In the genomic region with DNA sequence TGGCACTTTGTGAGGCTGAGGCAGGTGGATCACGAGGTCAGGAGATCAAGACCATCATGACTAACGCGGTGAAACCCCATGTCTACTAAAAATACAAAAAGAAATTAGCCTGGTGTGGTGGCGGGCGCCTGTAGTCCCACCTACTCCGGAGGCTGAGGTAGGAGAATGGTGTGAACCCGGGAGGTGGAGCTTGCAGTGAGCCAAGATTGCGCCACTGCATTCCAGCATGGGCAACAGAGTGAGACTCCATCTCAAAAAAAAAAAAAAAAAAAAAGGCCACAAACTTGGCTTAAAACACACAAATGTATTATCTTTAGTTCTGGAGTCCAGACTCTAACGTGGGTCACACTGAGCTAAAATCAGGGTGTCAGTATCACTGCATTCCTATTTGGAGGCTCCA, we compare ENCODE assay signal across 7 cellular contexts. TPM values are rescaled to one million over a fixed set of nuclear protein-coding genes. Genes with fewer than 3 reads are reported as not detected.
DNase-seq lines count a peak whose midpoint lies in the region; ATAC-seq, FAIRE-seq and TF ChIP-seq lines count a peak whose summit lies in the region.
"Not testable (repeated sequence)": the region's sequence is repeated elsewhere in the genome, so short reads cannot be mapped to it uniquely, and the experiment has no call there.
"Had no signal": no experiment of that assay in that cellular context is flagged by ENCODE, and none has a peak within 500 bp of the region (broad histone marks: within the 10 kb centered on the region; RNA-seq: fewer than 3 reads in every experiment).

No MANE protein-coding gene starts in this region.

- not testable (repeated sequence) for FAIRE-seq in HepG2 (lab: Jason Lieb, UNC)

- ATAC-seq in CD4-positive, CD25-positive, alpha-beta regulatory T cell (ENCODE audit: low read depth in 2 of 2); activated naive CD8-positive, alpha-beta T cell treated with anti-CD3 and anti-CD28 coated beads, Interleukin-2, amount 50 U/mL, for 24 hours; HepG2: not testable (repeated sequence)

- BruUV-seq in HepG2 (replicated peaks; lab: Mats Ljungman, UMichigan), result not testable (repeated sequence)

- POLR2A ChIA-PET in HepG2 (lab: Yijun Ruan, JAX), result interaction anchor here (0.6 to 1.8 kb wide), 10 partner anchors 21 to 144 kb away, joined by 3 to 7 read pairs (median 4); partner anchors contain the start of genes NTHL1, RPS2, TRAF7 and TSC2

- H3K9ac ChIP-seq in HepG2 (ENCODE audit: insufficient read depth, low read depth, low read length), result not testable (repeated sequence)

- peak overlapping the region in 2 of 3 donors; percentile 5 to 25 for H3K27ac Mint-ChIP-seq in CD4-positive, CD25-positive, alpha-beta regulatory T cell
- not testable (repeated sequence) for H3K27ac Mint-ChIP-seq in activated T-cell treated with anti-CD3 and anti-CD28 coated beads, Interleukin-2, amount 50 U/mL, for 24 hours; activated naive CD8-positive, alpha-beta T cell treated with anti-CD3 and anti-CD28 coated beads, Interleukin-2, amount 50 U/mL, for 24 hours

- in situ Hi-C loops in HepG2 (cut with HindIII; ENCODE audit: extremely low pct_ligation_motif_present, low pct_unique_long_range_greater_than_20kb), result not testable (repeated sequence)

- WGBS in HepG2 (ENCODE audit: low lambda C conversion rate), result 37% methylated on average over 9 of the region's 9 CpGs

- peaks cover 33% of the 10 kb centered on the region for H3K4me1 ChIP-seq in CD4-positive, CD25-positive, alpha-beta regulatory T cell (ENCODE audit: control insufficient read depth, insufficient read depth, low read length, poor library complexity, severe bottlenecking)
- H3K4me1 ChIP-seq in HepG2 (ENCODE audit: insufficient read depth, low read length), result peaks cover 72% of the 10 kb centered on the region

- not testable (repeated sequence) for H3K9me3 Mint-ChIP-seq in CD4-positive, CD25-positive, alpha-beta regulatory T cell; activated T-cell treated with anti-CD3 and anti-CD28 coated beads, Interleukin-2, amount 50 U/mL, for 24 hours; activated naive CD8-positive, alpha-beta T cell treated with anti-CD3 and anti-CD28 coated beads, Interleukin-2, amount 50 U/mL, for 24 hours

- H4K20me1 ChIP-seq in HepG2 (ENCODE audit: insufficient read depth, low read length), result peaks cover 13% of the 10 kb centered on the region; the same call in 1 of the 2 replicates

- H3K4me3 Mint-ChIP-seq in CD4-positive, CD25-positive, alpha-beta regulatory T cell, result peak overlapping the region in 2 of 4 donors; percentile 39 to 93
- H3K4me3 Mint-ChIP-seq in activated T-cell treated with anti-CD3 and anti-CD28 coated beads, Interleukin-2, amount 50 U/mL, for 24 hours, result peak overlapping the region; percentile 35
- H3K4me3 Mint-ChIP-seq in activated naive CD8-positive, alpha-beta T cell treated with anti-CD3 and anti-CD28 coated beads, Interleukin-2, amount 50 U/mL, for 24 hours, result peak overlapping the region; percentile 29

- not testable (repeated sequence) for DNase-seq in CD4-positive, CD25-positive, alpha-beta regulatory T cell; activated T-cell treated with anti-CD3 and anti-CD28 coated beads, Interleukin-2, amount 50 U/mL, for 24 hours; activated naive CD8-positive, alpha-beta T cell treated with anti-CD3 and anti-CD28 coated beads, Interleukin-2, amount 50 U/mL, for 24 hours; HepG2 (ENCODE audit: low spot score)

- not testable (repeated sequence) for TF ChIP-seq RAD21 in Ishikawa (IDR thresholded peaks at IDR 0.05; ENCODE audit: low read depth); HepG2 (CRISPR knock-in tag; IDR thresholded peaks at IDR 0.05)

- H3K27me3 Mint-ChIP-seq in CD4-positive, CD25-positive, alpha-beta regulatory T cell; activated T-cell treated with anti-CD3 and anti-CD28 coated beads, Interleukin-2, amount 50 U/mL, for 24 hours; activated naive CD8-positive, alpha-beta T cell treated with anti-CD3 and anti-CD28 coated beads, Interleukin-2, amount 50 U/mL, for 24 hours: not testable (repeated sequence)

- intact Hi-C loops in HepG2 (cut with micrococcal nuclease; ENCODE audit: unreplicated experiment), result not testable (repeated sequence)

- not testable (repeated sequence) for TF ChIP-seq POLR2A in HepG2 (IDR thresholded peaks at IDR 0.05; ENCODE audit: insufficient read depth in 1 of 2, low read depth in 2 of 2, low read length in 2 of 2)

- not testable (repeated sequence) for H3K4me3 ChIP-seq in CD4-positive, CD25-positive, alpha-beta regulatory T cell (ENCODE audit: low read depth, low read length); HepG2 (replicated peaks in 1 of 3; ENCODE audit: insufficient read depth in 1 of 3, low read depth in 2 of 3, low read length in 3 of 3)

- not testable (repeated sequence) for H3K36me3 Mint-ChIP-seq in CD4-positive, CD25-positive, alpha-beta regulatory T cell
- peaks cover 31% of the 10 kb centered on the region for H3K36me3 Mint-ChIP-seq in activated T-cell treated with anti-CD3 and anti-CD28 coated beads, Interleukin-2, amount 50 U/mL, for 24 hours (ENCODE audit: low read depth)
- H3K36me3 Mint-ChIP-seq in activated naive CD8-positive, alpha-beta T cell treated with anti-CD3 and anti-CD28 coated beads, Interleukin-2, amount 50 U/mL, for 24 hours (ENCODE audit: low read depth), result peaks cover 19% of the 10 kb centered on the region

- CTCF ChIA-PET in HepG2 (lab: Yijun Ruan, JAX; ENCODE audit: low intra/inter-chr PET ratio, low total read pairs), result not testable (repeated sequence)

- peak overlapping the region; percentile 27; the same call in 1 of the 2 replicates for H3K4me2 ChIP-seq in HepG2 (ENCODE audit: low read depth, low read length)

- not testable (repeated sequence) for TF ChIP-seq EP300 in Ishikawa (IDR thresholded peaks at IDR 0.05; ENCODE audit: borderline replicate concordance); HepG2 (IDR thresholded peaks at IDR 0.05; ENCODE audit: low read depth in 2 of 2, low read length in 2 of 2); HepG2 (CRISPR knock-in tag; IDR thresholded peaks at IDR 0.05; ENCODE audit: borderline replicate concordance)

- not testable (repeated sequence) for H3K36me3 ChIP-seq in CD4-positive, CD25-positive, alpha-beta regulatory T cell (ENCODE audit: control insufficient read depth, insufficient read depth, low read length); HepG2 (replicated peaks in 1 of 2; ENCODE audit: control insufficient read depth in 1 of 2, insufficient read depth in 2 of 2, low read length in 2 of 2)

- H3K27ac ChIP-seq in CD4-positive, CD25-positive, alpha-beta regulatory T cell (ENCODE audit: insufficient read depth, low read length, poor library complexity, severe bottlenecking), result not testable (repeated sequence)
- H3K27ac ChIP-seq in HepG2 (ENCODE audit: extremely low read length, insufficient read depth, low read length), result peak overlapping the region; percentile 24

- peaks cover 34% of the 10 kb centered on the region for H3K79me2 ChIP-seq in HepG2 (ENCODE audit: insufficient read depth, low read length)

- not testable (repeated sequence) for H3K27me3 ChIP-seq in CD4-positive, CD25-positive, alpha-beta regulatory T cell (ENCODE audit: control insufficient read depth, insufficient read depth, low read length); HepG2 (ENCODE audit: control insufficient read depth in 1 of 2, insufficient read depth in 2 of 2, low read length in 2 of 2)

- not testable (repeated sequence) for TF ChIP-seq CTCF in HepG2 (CRISPR knock-in tag; IDR thresholded peaks at IDR 0.05)

- not testable (repeated sequence) for H3K9me3 ChIP-seq in CD4-positive, CD25-positive, alpha-beta regulatory T cell (ENCODE audit: control insufficient read depth in 2 of 2, low read length in 2 of 2); HepG2 (ENCODE audit: low read length)

- peaks cover 0 to 29% (median 15%) of the 10 kb centered on the region in 4 donors for H3K4me1 Mint-ChIP-seq in CD4-positive, CD25-positive, alpha-beta regulatory T cell
- H3K4me1 Mint-ChIP-seq in activated T-cell treated with anti-CD3 and anti-CD28 coated beads, Interleukin-2, amount 50 U/mL, for 24 hours (ENCODE audit: low read depth), result peaks cover 28% of the 10 kb centered on the region
- H3K4me1 Mint-ChIP-seq in activated naive CD8-positive, alpha-beta T cell treated with anti-CD3 and anti-CD28 coated beads, Interleukin-2, amount 50 U/mL, for 24 hours, result peaks cover 29% of the 10 kb centered on the region

- H2AFZ ChIP-seq in HepG2 (ENCODE audit: low read length), result not testable (repeated sequence)

RNA-seq across cellular contexts. Expression of gene ZNF598, which starts 2.1 kb away (rescaled TPM):
- 48.2 TPM for total RNA-seq in CD4-positive, CD25-positive, alpha-beta regulatory T cell
- polyA plus RNA-seq in CD4-positive, CD25-positive, alpha-beta regulatory T cell, result 1 to 10 TPM; 1.8 to 3.1 (median 2.9) TPM
- 9.5 and 13.5 TPM in 2 replicates for total RNA-seq in HepG2 (2016; rRNA removed; fragmentation: Illumina TruSeq; extraction: Trizol)
- total RNA-seq in HepG2 (2016; cell fraction: cytosol; rRNA removed; fragmentation: Illumina TruSeq; extraction: Trizol; ENCODE audit: low read depth), result 7.8 and 8.6 TPM in 2 replicates
- total RNA-seq in HepG2 (2016; cell fraction: insoluble cytoplasmic fraction; rRNA removed; fragmentation: Illumina TruSeq; extraction: Trizol), result 6.1 and 14.0 TPM in 2 replicates
- 8.0 and 9.4 TPM in 2 replicates for total RNA-seq in HepG2 (2016; cell fraction: membrane; rRNA removed; fragmentation: Illumina TruSeq; extraction: Trizol)
- total RNA-seq in HepG2 (2016; cell fraction: nucleus; rRNA removed; fragmentation: Illumina TruSeq; extraction: Trizol), result 15.2 and 16.0 TPM in 2 replicates
- 14.2 and 17.6 TPM in 2 replicates for polyA plus RNA-seq in HepG2 (2011; rRNA removed)
- polyA plus RNA-seq in HepG2 (2011; cell fraction: cytosol; rRNA removed), result 10.9 and 19.8 TPM in 2 replicates
- 80.6 and 103 TPM in 2 replicates for polyA plus RNA-seq in HepG2 (2011; cell fraction: nucleus; rRNA removed)
- 6.9 and 11.3 TPM in 2 replicates for polyA plus RNA-seq in HepG2 (2012)
- 4.2 and 5.0 TPM in 2 replicates for polyA plus RNA-seq in HepG2 (2016; cell fraction: cytosol; fragmentation: Illumina TruSeq; extraction: Trizol; ENCODE audit: low read depth)
- polyA plus RNA-seq in HepG2 (2016; cell fraction: insoluble cytoplasmic fraction; fragmentation: Illumina TruSeq; extraction: Trizol; ENCODE audit: low read depth), result 14.5 and 15.5 TPM in 2 replicates
- polyA plus RNA-seq in HepG2 (2016; cell fraction: membrane; fragmentation: Illumina TruSeq; extraction: Trizol; ENCODE audit: low read depth), result 8.5 and 11.6 TPM in 2 replicates
- polyA plus RNA-seq in HepG2 (2016; cell fraction: nucleus; fragmentation: Illumina TruSeq; extraction: Trizol; ENCODE audit: insufficient read depth, low read depth), result 58.7 and 59.3 TPM in 2 replicates
- polyA minus RNA-seq in HepG2 (2011; rRNA and poly(A)+ RNA removed; ENCODE audit: low replicate concordance), result 25.2 and 28.9 TPM in 2 replicates
- 12.5 and 18.7 TPM in 2 replicates for polyA minus RNA-seq in HepG2 (2011; cell fraction: cytosol; rRNA and poly(A)+ RNA removed)
- polyA minus RNA-seq in HepG2 (2011; cell fraction: nucleus; rRNA and poly(A)+ RNA removed), result 12.6 and 18.4 TPM in 2 replicates

RNA-seq across cellular contexts. Expression of gene NPW, which starts 7.9 kb away (rescaled TPM):
- not detected for total RNA-seq in CD4-positive, CD25-positive, alpha-beta regulatory T cell
- polyA plus RNA-seq in CD4-positive, CD25-positive, alpha-beta regulatory T cell, result not detected
- 0.97 TPM in 1 of 2 replicates, not detected in the other for total RNA-seq in HepG2 (2016; rRNA removed; fragmentation: Illumina TruSeq; extraction: Trizol)
- 1.1 and 2.6 TPM in 2 replicates for total RNA-seq in HepG2 (2016; cell fraction: cytosol; rRNA removed; fragmentation: Illumina TruSeq; extraction: Trizol; ENCODE audit: low read depth)
- total RNA-seq in HepG2 (2016; cell fraction: insoluble cytoplasmic fraction; rRNA removed; fragmentation: Illumina TruSeq; extraction: Trizol), result 0.87 TPM in 1 of 2 replicates, not detected in the other
- total RNA-seq in HepG2 (2016; cell fraction: membrane; rRNA removed; fragmentation: Illumina TruSeq; extraction: Trizol), result 0.71 and 0.79 TPM in 2 replicates
- not detected in 2 replicates for total RNA-seq in HepG2 (2016; cell fraction: nucleus; rRNA removed; fragmentation: Illumina TruSeq; extraction: Trizol)
- 0.24 and 0.25 TPM in 2 replicates for polyA plus RNA-seq in HepG2 (2011; rRNA removed)
- 0.50 and 0.85 TPM in 2 replicates for polyA plus RNA-seq in HepG2 (2011; cell fraction: cytosol; rRNA removed)
- 1.1 and 1.2 TPM in 2 replicates for polyA plus RNA-seq in HepG2 (2011; cell fraction: nucleus; rRNA removed)
- polyA plus RNA-seq in HepG2 (2012), result 0.82 and 1.4 TPM in 2 replicates
- 0.87 and 1.2 TPM in 2 replicates for polyA plus RNA-seq in HepG2 (2016; cell fraction: cytosol; fragmentation: Illumina TruSeq; extraction: Trizol; ENCODE audit: low read depth)
- polyA plus RNA-seq in HepG2 (2016; cell fraction: insoluble cytoplasmic fraction; fragmentation: Illumina TruSeq; extraction: Trizol; ENCODE audit: low read depth), result 0.61 and 0.63 TPM in 2 replicates
- 0.42 and 0.81 TPM in 2 replicates for polyA plus RNA-seq in HepG2 (2016; cell fraction: membrane; fragmentation: Illumina TruSeq; extraction: Trizol; ENCODE audit: low read depth)
- polyA plus RNA-seq in HepG2 (2016; cell fraction: nucleus; fragmentation: Illumina TruSeq; extraction: Trizol; ENCODE audit: insufficient read depth, low read depth), result 0.85 and 2.0 TPM in 2 replicates
- polyA minus RNA-seq in HepG2 (2011; rRNA and poly(A)+ RNA removed; ENCODE audit: low replicate concordance), result 0.21 TPM in 1 of 2 replicates, not detected in the other
- 3.4 TPM in 1 of 2 replicates, not detected in the other for polyA minus RNA-seq in HepG2 (2011; cell fraction: cytosol; rRNA and poly(A)+ RNA removed)
- polyA minus RNA-seq in HepG2 (2011; cell fraction: nucleus; rRNA and poly(A)+ RNA removed), result 0.50 TPM in 1 of 2 replicates, not detected in the other
- total RNA-seq: GM23248 had no signal
- polyA plus RNA-seq: CD8-positive, alpha-beta memory T cell had no signal

RNA-seq across cellular contexts. Expression of gene NHERF2, which starts 15.0 kb away (rescaled TPM):
- 1.5 TPM for total RNA-seq in CD4-positive, CD25-positive, alpha-beta regulatory T cell
- polyA plus RNA-seq in CD4-positive, CD25-positive, alpha-beta regulatory T cell, result under 1 TPM; 0.09 to 0.86 (median 0.21) TPM
- total RNA-seq in HepG2 (2016; rRNA removed; fragmentation: Illumina TruSeq; extraction: Trizol), result 15.8 and 23.7 TPM in 2 replicates
- 17.2 and 21.7 TPM in 2 replicates for total RNA-seq in HepG2 (2016; cell fraction: cytosol; rRNA removed; fragmentation: Illumina TruSeq; extraction: Trizol; ENCODE audit: low read depth)
- total RNA-seq in HepG2 (2016; cell fraction: insoluble cytoplasmic fraction; rRNA removed; fragmentation: Illumina TruSeq; extraction: Trizol), result 14.8 and 26.0 TPM in 2 replicates
- total RNA-seq in HepG2 (2016; cell fraction: membrane; rRNA removed; fragmentation: Illumina TruSeq; extraction: Trizol), result 42.5 and 44.6 TPM in 2 replicates
- 14.4 and 15.0 TPM in 2 replicates for total RNA-seq in HepG2 (2016; cell fraction: nucleus; rRNA removed; fragmentation: Illumina TruSeq; extraction: Trizol)
- 39.3 and 47.2 TPM in 2 replicates for polyA plus RNA-seq in HepG2 (2011; rRNA removed)
- polyA plus RNA-seq in HepG2 (2011; cell fraction: cytosol; rRNA removed), result 28.8 and 54.4 TPM in 2 replicates
- polyA plus RNA-seq in HepG2 (2011; cell fraction: nucleus; rRNA removed), result 94.7 and 105 TPM in 2 replicates
- 25.8 and 38.7 TPM in 2 replicates for polyA plus RNA-seq in HepG2 (2012)
- polyA plus RNA-seq in HepG2 (2016; cell fraction: cytosol; fragmentation: Illumina TruSeq; extraction: Trizol; ENCODE audit: low read depth), result 54.0 and 63.1 TPM in 2 replicates
- polyA plus RNA-seq in HepG2 (2016; cell fraction: insoluble cytoplasmic fraction; fragmentation: Illumina TruSeq; extraction: Trizol; ENCODE audit: low read depth), result 37.8 and 52.2 TPM in 2 replicates
- 72.6 and 84.9 TPM in 2 replicates for polyA plus RNA-seq in HepG2 (2016; cell fraction: membrane; fragmentation: Illumina TruSeq; extraction: Trizol; ENCODE audit: low read depth)
- polyA plus RNA-seq in HepG2 (2016; cell fraction: nucleus; fragmentation: Illumina TruSeq; extraction: Trizol; ENCODE audit: insufficient read depth, low read depth), result 53.4 and 59.6 TPM in 2 replicates
- polyA minus RNA-seq in HepG2 (2011; rRNA and poly(A)+ RNA removed; ENCODE audit: low replicate concordance), result 6.8 and 36.4 TPM in 2 replicates
- 24.4 and 28.2 TPM in 2 replicates for polyA minus RNA-seq in HepG2 (2011; cell fraction: cytosol; rRNA and poly(A)+ RNA removed)
- 13.3 and 13.8 TPM in 2 replicates for polyA minus RNA-seq in HepG2 (2011; cell fraction: nucleus; rRNA and poly(A)+ RNA removed)

RNA-seq across cellular contexts. Expression of gene SYNGR3, which starts 22.0 kb away (rescaled TPM):
- total RNA-seq in CD4-positive, CD25-positive, alpha-beta regulatory T cell, result 3.2 TPM
- 1 to 10 TPM in 2 of 4 donors, under 1 TPM in 1, not detected in 1; 0.82 to 1.8 (median 1.1) TPM for polyA plus RNA-seq in CD4-positive, CD25-positive, alpha-beta regulatory T cell
- total RNA-seq in HepG2 (2016; rRNA removed; fragmentation: Illumina TruSeq; extraction: Trizol), result 0.58 and 0.97 TPM in 2 replicates
- 1.1 and 1.2 TPM in 2 replicates for total RNA-seq in HepG2 (2016; cell fraction: cytosol; rRNA removed; fragmentation: Illumina TruSeq; extraction: Trizol; ENCODE audit: low read depth)
- total RNA-seq in HepG2 (2016; cell fraction: insoluble cytoplasmic fraction; rRNA removed; fragmentation: Illumina TruSeq; extraction: Trizol), result 0.43 and 1.1 TPM in 2 replicates
- total RNA-seq in HepG2 (2016; cell fraction: membrane; rRNA removed; fragmentation: Illumina TruSeq; extraction: Trizol), result 1.5 and 2.1 TPM in 2 replicates
- 0.84 and 0.85 TPM in 2 replicates for total RNA-seq in HepG2 (2016; cell fraction: nucleus; rRNA removed; fragmentation: Illumina TruSeq; extraction: Trizol)
- 5.7 and 7.4 TPM in 2 replicates for polyA plus RNA-seq in HepG2 (2011; rRNA removed)
- polyA plus RNA-seq in HepG2 (2011; cell fraction: cytosol; rRNA removed), result 4.4 and 4.8 TPM in 2 replicates
- polyA plus RNA-seq in HepG2 (2011; cell fraction: nucleus; rRNA removed), result 10.2 and 11.3 TPM in 2 replicates
- polyA plus RNA-seq in HepG2 (2012), result 2.5 and 5.3 TPM in 2 replicates
- 1.00 and 1.2 TPM in 2 replicates for polyA plus RNA-seq in HepG2 (2016; cell fraction: cytosol; fragmentation: Illumina TruSeq; extraction: Trizol; ENCODE audit: low read depth)
- polyA plus RNA-seq in HepG2 (2016; cell fraction: insoluble cytoplasmic fraction; fragmentation: Illumina TruSeq; extraction: Trizol; ENCODE audit: low read depth), result 0.64 and 0.72 TPM in 2 replicates
- 1.2 and 1.4 TPM in 2 replicates for polyA plus RNA-seq in HepG2 (2016; cell fraction: membrane; fragmentation: Illumina TruSeq; extraction: Trizol; ENCODE audit: low read depth)
- 1.1 and 1.4 TPM in 2 replicates for polyA plus RNA-seq in HepG2 (2016; cell fraction: nucleus; fragmentation: Illumina TruSeq; extraction: Trizol; ENCODE audit: insufficient read depth, low read depth)
- 6.2 and 7.1 TPM in 2 replicates for polyA minus RNA-seq in HepG2 (2011; rRNA and poly(A)+ RNA removed; ENCODE audit: low replicate concordance)
- polyA minus RNA-seq in HepG2 (2011; cell fraction: cytosol; rRNA and poly(A)+ RNA removed), result 4.1 and 4.4 TPM in 2 replicates
- 1.3 and 2.1 TPM in 2 replicates for polyA minus RNA-seq in HepG2 (2011; cell fraction: nucleus; rRNA and poly(A)+ RNA removed)

RNA-seq across cellular contexts. Expression of gene GFER, which starts 27.7 kb away (rescaled TPM):
- 18.4 TPM for total RNA-seq in CD4-positive, CD25-positive, alpha-beta regulatory T cell
- 10 to 100 TPM; 30.5 to 45.5 (median 36.5) TPM for polyA plus RNA-seq in CD4-positive, CD25-positive, alpha-beta regulatory T cell
- total RNA-seq in HepG2 (2016; rRNA removed; fragmentation: Illumina TruSeq; extraction: Trizol), result 68.3 and 71.7 TPM in 2 replicates
- 42.3 and 42.4 TPM in 2 replicates for total RNA-seq in HepG2 (2016; cell fraction: cytosol; rRNA removed; fragmentation: Illumina TruSeq; extraction: Trizol; ENCODE audit: low read depth)
- 71.7 and 77.6 TPM in 2 replicates for total RNA-seq in HepG2 (2016; cell fraction: insoluble cytoplasmic fraction; rRNA removed; fragmentation: Illumina TruSeq; extraction: Trizol)
- 45.9 and 49.4 TPM in 2 replicates for total RNA-seq in HepG2 (2016; cell fraction: membrane; rRNA removed; fragmentation: Illumina TruSeq; extraction: Trizol)
- 27.4 and 40.1 TPM in 2 replicates for total RNA-seq in HepG2 (2016; cell fraction: nucleus; rRNA removed; fragmentation: Illumina TruSeq; extraction: Trizol)
- 28.6 and 35.9 TPM in 2 replicates for polyA plus RNA-seq in HepG2 (2011; rRNA removed)
- polyA plus RNA-seq in HepG2 (2011; cell fraction: cytosol; rRNA removed), result 25.2 and 31.0 TPM in 2 replicates
- polyA plus RNA-seq in HepG2 (2011; cell fraction: nucleus; rRNA removed), result 27.0 and 27.5 TPM in 2 replicates
- polyA plus RNA-seq in HepG2 (2012), result 28.9 and 37.4 TPM in 2 replicates
- 55.8 and 56.5 TPM in 2 replicates for polyA plus RNA-seq in HepG2 (2016; cell fraction: cytosol; fragmentation: Illumina TruSeq; extraction: Trizol; ENCODE audit: low read depth)
- polyA plus RNA-seq in HepG2 (2016; cell fraction: insoluble cytoplasmic fraction; fragmentation: Illumina TruSeq; extraction: Trizol; ENCODE audit: low read depth), result 83.7 and 99.4 TPM in 2 replicates
- polyA plus RNA-seq in HepG2 (2016; cell fraction: membrane; fragmentation: Illumina TruSeq; extraction: Trizol; ENCODE audit: low read depth), result 49.1 and 52.1 TPM in 2 replicates
- polyA plus RNA-seq in HepG2 (2016; cell fraction: nucleus; fragmentation: Illumina TruSeq; extraction: Trizol; ENCODE audit: insufficient read depth, low read depth), result 66.2 and 67.2 TPM in 2 replicates
- 12.3 and 20.5 TPM in 2 replicates for polyA minus RNA-seq in HepG2 (2011; rRNA and poly(A)+ RNA removed; ENCODE audit: low replicate concordance)
- polyA minus RNA-seq in HepG2 (2011; cell fraction: cytosol; rRNA and poly(A)+ RNA removed), result 16.4 and 18.5 TPM in 2 replicates
- polyA minus RNA-seq in HepG2 (2011; cell fraction: nucleus; rRNA and poly(A)+ RNA removed), result 14.7 and 14.8 TPM in 2 replicates
